In the genomic region with DNA sequence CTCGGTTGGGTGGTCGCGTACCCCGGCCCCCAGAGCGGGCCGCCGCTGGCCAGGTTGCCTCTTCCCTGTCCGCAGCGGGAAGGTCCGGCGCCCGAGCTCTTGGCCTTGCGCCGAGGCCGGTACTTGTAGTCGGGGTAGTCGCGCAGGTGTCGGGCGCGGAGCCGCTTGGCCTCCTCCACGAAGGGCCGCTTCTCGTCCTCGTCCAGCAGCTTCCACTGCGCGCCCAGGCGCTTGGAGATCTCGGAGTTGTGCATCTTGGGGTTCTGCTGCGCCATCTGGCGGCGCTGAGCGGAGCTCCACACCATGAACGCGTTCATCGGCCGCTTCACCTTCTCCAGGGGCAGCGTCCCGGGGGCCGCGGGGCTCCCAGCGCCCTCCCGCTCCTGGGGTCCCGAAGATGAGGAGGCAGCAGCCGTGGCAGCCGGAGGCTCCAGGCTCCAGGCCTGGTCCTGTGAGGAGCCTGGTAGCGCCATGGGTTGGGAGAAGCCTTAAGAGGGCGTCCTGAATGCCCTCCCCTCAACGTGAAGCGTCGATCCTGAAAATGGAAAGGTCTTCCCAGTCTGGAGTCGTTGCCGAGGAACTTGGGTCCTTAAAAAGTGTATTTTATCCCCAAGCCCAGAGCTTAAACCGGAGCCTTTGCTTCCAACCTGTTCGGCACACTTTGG, we compare ENCODE assay signal across 1 cellular context.
A peak's percentile ranks its signal among the peaks of the same experiment; 100 is the strongest.
TF ChIP-seq lines count a peak whose summit lies in the region.

No MANE protein-coding gene starts in this region.

TF ChIP-seq in H1, 55 proteins besides CTCF, POLR2A, EP300 and RAD21:
- TF ChIP-seq CBX8 (IDR thresholded peaks at IDR 0.05; ENCODE audit: borderline replicate concordance, low read depth, low read length) (no peak), JUND (IDR thresholded peaks at IDR 0.05; ENCODE audit: low read length) (no peak), NRF1 (IDR thresholded peaks at IDR 0.05; ENCODE audit: low read depth, low read length) (no peak), EZH2 (IDR thresholded peaks at IDR 0.05; ENCODE audit: low read depth, low read length, severe bottlenecking) (no peak), SP4 (IDR thresholded peaks at IDR 0.05; ENCODE audit: low read length) (no peak), SUZ12 (IDR thresholded peaks at IDR 0.05; ENCODE audit: low read length) (0 out of 2 replicates have a peak, but pooled peaks have one; percentile 23), RBBP5 (IDR thresholded peaks at IDR 0.05; ENCODE audit: borderline replicate concordance, low read depth, low read length) (no peak), BACH1 (IDR thresholded peaks at IDR 0.05; ENCODE audit: low read length) (peak; percentile 32; the same call in 1 of the 2 replicates), TAF1 (IDR thresholded peaks at IDR 0.05; ENCODE audit: low read depth, low read length) (no peak), EGR1 (IDR thresholded peaks at IDR 0.05; ENCODE audit: borderline replicate concordance, low read depth, low read length) (no peak), POLR2AphosphoS5 (IDR thresholded peaks at IDR 0.05; ENCODE audit: low read depth, low read length) (peak; percentile 50; the same call in 1 of the 2 replicates), SP1 (IDR thresholded peaks at IDR 0.05; ENCODE audit: low read depth, low read length) (no peak), JUN (IDR thresholded peaks at IDR 0.05; ENCODE audit: low read depth, low read length) (no peak), BRCA1 (IDR thresholded peaks at IDR 0.05; ENCODE audit: low read depth, low read length) (no peak), CHD1 (IDR thresholded peaks at IDR 0.05; ENCODE audit: low read depth, low read length) (no peak), TAF7 (optimal IDR thresholded peaks at IDR 0.05; ENCODE audit: borderline replicate concordance, low read depth, low read length) (peak; percentile 43), HDAC6 (IDR thresholded peaks at IDR 0.05; ENCODE audit: low read depth, low read length) (no peak), SIN3A (conservative IDR thresholded peaks at IDR 0.05 in 1 of 2, IDR thresholded peaks at IDR 0.05 in 1 of 2; ENCODE audit: low read depth in 1 of 2, low read length in 2 of 2) (peak in 1 of 2 experiments; percentile 64; a peak in 2 of 4 replicates), GABPA (IDR thresholded peaks at IDR 0.05; ENCODE audit: borderline replicate concordance, insufficient read depth, low read length) (peak; percentile 74; the same call in 1 of the 2 replicates), RXRA (IDR thresholded peaks at IDR 0.05; ENCODE audit: insufficient read depth, low read depth, low read length) (no peak), KDM4A (IDR thresholded peaks at IDR 0.05; ENCODE audit: low read depth, low read length, severe bottlenecking) (peak; percentile 32), ZNF274 (IDR thresholded peaks at IDR 0.05; ENCODE audit: borderline replicate concordance, extremely low read depth, low read length) (no peak), KDM1A (IDR thresholded peaks at IDR 0.05; ENCODE audit: borderline replicate concordance, low read length) (no peak), SRF (IDR thresholded peaks at IDR 0.05; ENCODE audit: low read depth, low read length) (no peak), SP2 (IDR thresholded peaks at IDR 0.05; ENCODE audit: low read length) (no peak), CBX5 (IDR thresholded peaks at IDR 0.05; ENCODE audit: low read depth, low read length) (no peak), CREB1 (IDR thresholded peaks at IDR 0.05) (0 out of 2 replicates have a peak, but pooled peaks have one; percentile 42), RNF2 (IDR thresholded peaks at IDR 0.05; ENCODE audit: borderline replicate concordance, low read depth, low read length, missing control alignments, poor library complexity, severe bottlenecking) (no peak), TBP (IDR thresholded peaks at IDR 0.05; ENCODE audit: low read depth, low read length) (0 out of 2 replicates have a peak, but pooled peaks have one; percentile 52), RFX5 (IDR thresholded peaks at IDR 0.05; ENCODE audit: borderline replicate concordance, low read depth, low read length) (no peak), SAP30 (IDR thresholded peaks at IDR 0.05; ENCODE audit: insufficient read depth, insufficient replicate concordance, low read length) (no peak), GTF2F1 (IDR thresholded peaks at IDR 0.05; ENCODE audit: borderline replicate concordance, low read depth, low read length) (no peak), FOSL1 (IDR thresholded peaks at IDR 0.05; ENCODE audit: insufficient read depth, low read depth, low read length) (no peak), POU5F1 (IDR thresholded peaks at IDR 0.05; ENCODE audit: low read depth, low read length) (no peak), CEBPB (IDR thresholded peaks at IDR 0.05; ENCODE audit: low read depth, low read length) (no peak), NANOG (IDR thresholded peaks at IDR 0.05; ENCODE audit: insufficient read depth, low read depth, low read length, poor library complexity, severe bottlenecking) (no peak), CHD2 (IDR thresholded peaks at IDR 0.05; ENCODE audit: low read length) (no peak), ASH2L (IDR thresholded peaks at IDR 0.05; ENCODE audit: low read length) (no peak), TEAD4 (IDR thresholded peaks at IDR 0.05; ENCODE audit: low read depth, low read length) (no peak), CTBP2 (IDR thresholded peaks at IDR 0.05; ENCODE audit: borderline replicate concordance, insufficient read depth, insufficient read length, low read length) (no peak), SIX5 (IDR thresholded peaks at IDR 0.05; ENCODE audit: low read depth, low read length) (no peak), YY1 (IDR thresholded peaks at IDR 0.05; ENCODE audit: low read depth, low read length) (no peak), TCF12 (IDR thresholded peaks at IDR 0.05; ENCODE audit: low read depth, low read length) (no peak), BCL11A (IDR thresholded peaks at IDR 0.05; ENCODE audit: low read depth in 2 of 2, low read length in 2 of 2) (no peak), SIRT6 (IDR thresholded peaks at IDR 0.05; ENCODE audit: low read length) (no peak), KDM5A (IDR thresholded peaks at IDR 0.05; ENCODE audit: low read length) (no peak)
- TF ChIP-seq, protein P1, sequence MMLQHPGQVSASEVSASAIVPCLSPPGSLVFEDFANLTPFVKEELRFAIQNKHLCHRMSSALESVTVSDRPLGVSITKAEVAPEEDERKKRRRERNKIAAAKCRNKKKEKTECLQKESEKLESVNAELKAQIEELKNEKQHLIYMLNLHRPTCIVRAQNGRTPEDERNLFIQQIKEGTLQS (IDR thresholded peaks at IDR 0.05; ENCODE audit: insufficient read depth, low read depth, low read length): no peak
- TF ChIP-seq, protein P2, sequence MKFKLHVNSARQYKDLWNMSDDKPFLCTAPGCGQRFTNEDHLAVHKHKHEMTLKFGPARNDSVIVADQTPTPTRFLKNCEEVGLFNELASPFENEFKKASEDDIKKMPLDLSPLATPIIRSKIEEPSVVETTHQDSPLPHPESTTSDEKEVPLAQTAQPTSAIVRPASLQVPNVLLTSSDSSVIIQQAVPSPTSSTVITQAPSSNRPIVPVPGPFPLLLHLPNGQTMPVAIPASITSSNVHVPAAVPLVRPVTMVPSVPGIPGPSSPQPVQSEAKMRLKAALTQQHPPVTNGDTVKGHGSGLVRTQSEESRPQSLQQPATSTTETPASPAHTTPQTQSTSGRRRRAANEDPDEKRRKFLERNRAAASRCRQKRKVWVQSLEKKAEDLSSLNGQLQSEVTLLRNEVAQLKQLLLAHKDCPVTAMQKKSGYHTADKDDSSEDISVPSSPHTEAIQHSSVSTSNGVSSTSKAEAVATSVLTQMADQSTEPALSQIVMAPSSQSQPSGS (IDR thresholded peaks at IDR 0.05; ENCODE audit: low read length): no peak
- TF ChIP-seq, protein P3, sequence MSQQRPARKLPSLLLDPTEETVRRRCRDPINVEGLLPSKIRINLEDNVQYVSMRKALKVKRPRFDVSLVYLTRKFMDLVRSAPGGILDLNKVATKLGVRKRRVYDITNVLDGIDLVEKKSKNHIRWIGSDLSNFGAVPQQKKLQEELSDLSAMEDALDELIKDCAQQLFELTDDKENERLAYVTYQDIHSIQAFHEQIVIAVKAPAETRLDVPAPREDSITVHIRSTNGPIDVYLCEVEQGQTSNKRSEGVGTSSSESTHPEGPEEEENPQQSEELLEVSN (IDR thresholded peaks at IDR 0.05): 0 out of 2 replicates have a peak, but pooled peaks have one; percentile 7
- TF ChIP-seq, protein P4, sequence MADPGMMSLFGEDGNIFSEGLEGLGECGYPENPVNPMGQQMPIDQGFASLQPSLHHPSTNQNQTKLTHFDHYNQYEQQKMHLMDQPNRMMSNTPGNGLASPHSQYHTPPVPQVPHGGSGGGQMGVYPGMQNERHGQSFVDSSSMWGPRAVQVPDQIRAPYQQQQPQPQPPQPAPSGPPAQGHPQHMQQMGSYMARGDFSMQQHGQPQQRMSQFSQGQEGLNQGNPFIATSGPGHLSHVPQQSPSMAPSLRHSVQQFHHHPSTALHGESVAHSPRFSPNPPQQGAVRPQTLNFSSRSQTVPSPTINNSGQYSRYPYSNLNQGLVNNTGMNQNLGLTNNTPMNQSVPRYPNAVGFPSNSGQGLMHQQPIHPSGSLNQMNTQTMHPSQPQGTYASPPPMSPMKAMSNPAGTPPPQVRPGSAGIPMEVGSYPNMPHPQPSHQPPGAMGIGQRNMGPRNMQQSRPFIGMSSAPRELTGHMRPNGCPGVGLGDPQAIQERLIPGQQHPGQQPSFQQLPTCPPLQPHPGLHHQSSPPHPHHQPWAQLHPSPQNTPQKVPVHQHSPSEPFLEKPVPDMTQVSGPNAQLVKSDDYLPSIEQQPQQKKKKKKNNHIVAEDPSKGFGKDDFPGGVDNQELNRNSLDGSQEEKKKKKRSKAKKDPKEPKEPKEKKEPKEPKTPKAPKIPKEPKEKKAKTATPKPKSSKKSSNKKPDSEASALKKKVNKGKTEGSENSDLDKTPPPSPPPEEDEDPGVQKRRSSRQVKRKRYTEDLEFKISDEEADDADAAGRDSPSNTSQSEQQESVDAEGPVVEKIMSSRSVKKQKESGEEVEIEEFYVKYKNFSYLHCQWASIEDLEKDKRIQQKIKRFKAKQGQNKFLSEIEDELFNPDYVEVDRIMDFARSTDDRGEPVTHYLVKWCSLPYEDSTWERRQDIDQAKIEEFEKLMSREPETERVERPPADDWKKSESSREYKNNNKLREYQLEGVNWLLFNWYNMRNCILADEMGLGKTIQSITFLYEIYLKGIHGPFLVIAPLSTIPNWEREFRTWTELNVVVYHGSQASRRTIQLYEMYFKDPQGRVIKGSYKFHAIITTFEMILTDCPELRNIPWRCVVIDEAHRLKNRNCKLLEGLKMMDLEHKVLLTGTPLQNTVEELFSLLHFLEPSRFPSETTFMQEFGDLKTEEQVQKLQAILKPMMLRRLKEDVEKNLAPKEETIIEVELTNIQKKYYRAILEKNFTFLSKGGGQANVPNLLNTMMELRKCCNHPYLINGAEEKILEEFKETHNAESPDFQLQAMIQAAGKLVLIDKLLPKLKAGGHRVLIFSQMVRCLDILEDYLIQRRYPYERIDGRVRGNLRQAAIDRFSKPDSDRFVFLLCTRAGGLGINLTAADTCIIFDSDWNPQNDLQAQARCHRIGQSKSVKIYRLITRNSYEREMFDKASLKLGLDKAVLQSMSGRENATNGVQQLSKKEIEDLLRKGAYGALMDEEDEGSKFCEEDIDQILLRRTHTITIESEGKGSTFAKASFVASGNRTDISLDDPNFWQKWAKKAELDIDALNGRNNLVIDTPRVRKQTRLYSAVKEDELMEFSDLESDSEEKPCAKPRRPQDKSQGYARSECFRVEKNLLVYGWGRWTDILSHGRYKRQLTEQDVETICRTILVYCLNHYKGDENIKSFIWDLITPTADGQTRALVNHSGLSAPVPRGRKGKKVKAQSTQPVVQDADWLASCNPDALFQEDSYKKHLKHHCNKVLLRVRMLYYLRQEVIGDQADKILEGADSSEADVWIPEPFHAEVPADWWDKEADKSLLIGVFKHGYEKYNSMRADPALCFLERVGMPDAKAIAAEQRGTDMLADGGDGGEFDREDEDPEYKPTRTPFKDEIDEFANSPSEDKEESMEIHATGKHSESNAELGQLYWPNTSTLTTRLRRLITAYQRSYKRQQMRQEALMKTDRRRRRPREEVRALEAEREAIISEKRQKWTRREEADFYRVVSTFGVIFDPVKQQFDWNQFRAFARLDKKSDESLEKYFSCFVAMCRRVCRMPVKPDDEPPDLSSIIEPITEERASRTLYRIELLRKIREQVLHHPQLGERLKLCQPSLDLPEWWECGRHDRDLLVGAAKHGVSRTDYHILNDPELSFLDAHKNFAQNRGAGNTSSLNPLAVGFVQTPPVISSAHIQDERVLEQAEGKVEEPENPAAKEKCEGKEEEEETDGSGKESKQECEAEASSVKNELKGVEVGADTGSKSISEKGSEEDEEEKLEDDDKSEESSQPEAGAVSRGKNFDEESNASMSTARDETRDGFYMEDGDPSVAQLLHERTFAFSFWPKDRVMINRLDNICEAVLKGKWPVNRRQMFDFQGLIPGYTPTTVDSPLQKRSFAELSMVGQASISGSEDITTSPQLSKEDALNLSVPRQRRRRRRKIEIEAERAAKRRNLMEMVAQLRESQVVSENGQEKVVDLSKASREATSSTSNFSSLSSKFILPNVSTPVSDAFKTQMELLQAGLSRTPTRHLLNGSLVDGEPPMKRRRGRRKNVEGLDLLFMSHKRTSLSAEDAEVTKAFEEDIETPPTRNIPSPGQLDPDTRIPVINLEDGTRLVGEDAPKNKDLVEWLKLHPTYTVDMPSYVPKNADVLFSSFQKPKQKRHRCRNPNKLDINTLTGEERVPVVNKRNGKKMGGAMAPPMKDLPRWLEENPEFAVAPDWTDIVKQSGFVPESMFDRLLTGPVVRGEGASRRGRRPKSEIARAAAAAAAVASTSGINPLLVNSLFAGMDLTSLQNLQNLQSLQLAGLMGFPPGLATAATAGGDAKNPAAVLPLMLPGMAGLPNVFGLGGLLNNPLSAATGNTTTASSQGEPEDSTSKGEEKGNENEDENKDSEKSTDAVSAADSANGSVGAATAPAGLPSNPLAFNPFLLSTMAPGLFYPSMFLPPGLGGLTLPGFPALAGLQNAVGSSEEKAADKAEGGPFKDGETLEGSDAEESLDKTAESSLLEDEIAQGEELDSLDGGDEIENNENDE (IDR thresholded peaks at IDR 0.05; ENCODE audit: insufficient replicate concordance, low read length): no peak
- TF ChIP-seq, protein P5, sequence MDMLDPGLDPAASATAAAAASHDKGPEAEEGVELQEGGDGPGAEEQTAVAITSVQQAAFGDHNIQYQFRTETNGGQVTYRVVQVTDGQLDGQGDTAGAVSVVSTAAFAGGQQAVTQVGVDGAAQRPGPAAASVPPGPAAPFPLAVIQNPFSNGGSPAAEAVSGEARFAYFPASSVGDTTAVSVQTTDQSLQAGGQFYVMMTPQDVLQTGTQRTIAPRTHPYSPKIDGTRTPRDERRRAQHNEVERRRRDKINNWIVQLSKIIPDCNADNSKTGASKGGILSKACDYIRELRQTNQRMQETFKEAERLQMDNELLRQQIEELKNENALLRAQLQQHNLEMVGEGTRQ (IDR thresholded peaks at IDR 0.05; ENCODE audit: low read length): no peak
- TF ChIP-seq, protein P6, sequence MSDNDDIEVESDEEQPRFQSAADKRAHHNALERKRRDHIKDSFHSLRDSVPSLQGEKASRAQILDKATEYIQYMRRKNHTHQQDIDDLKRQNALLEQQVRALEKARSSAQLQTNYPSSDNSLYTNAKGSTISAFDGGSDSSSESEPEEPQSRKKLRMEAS (IDR thresholded peaks at IDR 0.05): peak; percentile 56; the same call in 1 of the 2 replicates
